ENCODE assay signal across 1 cellular context in genomic region chr14:76724827-76725550, GRCh38.
TF ChIP-seq lines count a peak whose summit lies in the region.

No MANE protein-coding gene starts in this region.

TF ChIP-seq in IMR-90, 13 proteins besides CTCF, POLR2A, EP300 and RAD21 (continued from another document):
- TF ChIP-seq USF2 (IDR thresholded peaks at IDR 0.05; ENCODE audit: low read depth, low read length) = no peak
- TF ChIP-seq RCOR1 (IDR thresholded peaks at IDR 0.05; ENCODE audit: insufficient replicate concordance, low read length) = no peak
